In genomic region chr9:6781476-6781875, GRCh38 we compare ENCODE assay signal across 29 cellular contexts. TPM values are rescaled to one million over a fixed set of nuclear protein-coding genes. Genes with fewer than 3 reads are reported as not detected.
A peak's percentile ranks its signal among the peaks of the same experiment; 100 is the strongest.
DNase-seq lines count a peak whose midpoint lies in the region; ATAC-seq and TF ChIP-seq lines count a peak whose summit lies in the region.
"Had no signal": no experiment of that assay in that cellular context is flagged by ENCODE, and none has a peak within 500 bp of the region (broad histone marks: within the 10 kb centered on the region; RNA-seq: fewer than 3 reads in every experiment).

No MANE protein-coding gene starts in this region.

- peaks cover 67% of the 10 kb centered on the region for H3K4me1 ChIP-seq in CD8-positive, alpha-beta T cell (ENCODE audit: insufficient read depth, low read length)

- H3K4me3 Mint-ChIP-seq in CD8-positive, alpha-beta T cell = no peak overlapping the region
- H3K4me3 Mint-ChIP-seq: activated CD4-positive, alpha-beta memory T cell treated with anti-CD3 and anti-CD28 coated beads for 36 hours; CD14-positive monocyte had no signal

- no peaks in the 10 kb centered on the region for H3K27me3 Mint-ChIP-seq in CD8-positive, alpha-beta T cell (ENCODE audit: low read depth)
- H3K27me3 Mint-ChIP-seq: activated CD4-positive, alpha-beta memory T cell treated with anti-CD3 and anti-CD28 coated beads for 36 hours; activated T-helper 17 cell treated with anti-CD3 and anti-CD28 coated beads, Interleukin-2, amount 50 U/mL, for 72 hours; naive thymus-derived CD8-positive, alpha-beta T cell had no signal

- CTCF ChIA-PET in CD8-positive, alpha-beta T cell (lab: Charles Lee) = interaction anchor here (0.8 kb wide), 1 partner anchor 106 kb away, joined by 3 read pairs; no protein-coding TSS in a partner anchor

- H3K9me3 Mint-ChIP-seq in CD8-positive, alpha-beta T cell = no peaks in the 10 kb centered on the region
- H3K9me3 Mint-ChIP-seq: activated CD4-positive, alpha-beta memory T cell treated with anti-CD3 and anti-CD28 coated beads for 36 hours; activated naive CD4-positive, alpha-beta T cell treated with anti-CD3 and anti-CD28 coated beads, Interleukin-2, amount 50 U/mL, for 72 hours; activated T-helper 17 cell treated with anti-CD3 and anti-CD28 coated beads, Interleukin-2, amount 50 U/mL, for 72 hours; CD14-positive monocyte; naive thymus-derived CD8-positive, alpha-beta T cell had no signal

- DNase-seq in NCI-H748 (lab: John Stamatoyannopoulos, UW; ENCODE audit: unreplicated experiment) (peak; percentile 60), NCI-H748 treated with DMSO at 0.1 percent for 48 hours (lab: John Stamatoyannopoulos, UW) (no peak), dorsolateral prefrontal cortex (peak in 1 of 10 donors; percentile 48), left colon (no peak), H7 (no peak)
- no peak for DNase-seq in CD8-positive, alpha-beta T cell
- DNase-seq in activated naive CD4-positive, alpha-beta T cell (lab: John Stamatoyannopoulos, UW) = no peak
- DNase-seq: activated CD4-positive, alpha-beta memory T cell treated with anti-CD3 and anti-CD28 coated beads for 36 hours; activated CD4-positive, CD25-positive, alpha-beta regulatory T cell treated with anti-CD3 and anti-CD28 coated beads, Interleukin-2, amount 50 U/mL, for 72 hours; effector memory CD4-positive, alpha-beta T cell; erythroblast; GOT3; KBM-7; kidney; naive thymus-derived CD8-positive, alpha-beta T cell; NCI-H1092 treated with DMSO at 0.1 percent for 48 hours; NCI-H1930; NCI-H524; psoas muscle; Right ventricle myocardium superior; stimulated activated CD4-positive, alpha-beta T cell treated with anti-CD3 and anti-CD28 coated beads, Interleukin-15, amount 100 ng/mL, for 24 hours; stimulated activated CD4-positive, alpha-beta T cell treated with anti-CD3 and anti-CD28 coated beads, Interleukin-4, amount 100 ng/mL, for 4 hours; T-helper 2 cell; upper lobe of right lung had no signal

- H3K9me3 ChIP-seq in CD8-positive, alpha-beta T cell (ENCODE audit: low read length) = no peaks in the 10 kb centered on the region
- H3K9me3 ChIP-seq: psoas muscle, upper lobe of right lung had no signal

- H3K4me3 ChIP-seq in dorsolateral prefrontal cortex (peak overlapping the region in 8 of 59 donors; percentile 6 to 24 (median 20)), H7 (ENCODE audit: insufficient read depth, low read depth, low read length) (no peak overlapping the region)
- H3K4me3 ChIP-seq in CD8-positive, alpha-beta T cell (ENCODE audit: low read depth, low read length) = no peak overlapping the region
- H3K4me3 ChIP-seq: psoas muscle, upper lobe of right lung had no signal

- POLR2A ChIA-PET in CD8-positive, alpha-beta T cell (lab: Charles Lee) = interaction anchor here (1.0 to 1.2 kb wide), 2 partner anchors 100 to 766 kb away, joined by 3 read pairs; partner anchors contain the start of gene RANBP6

- H3K27ac ChIP-seq in dorsolateral prefrontal cortex = peak overlapping the region in 57 of 59 donors; percentile 12 to 91 (median 75)
- peak overlapping the region; percentile 59 for H3K27ac ChIP-seq in temporal lobe (ENCODE audit: low read depth, low read length)
- no peak overlapping the region for H3K27ac ChIP-seq in CD8-positive, alpha-beta T cell (ENCODE audit: low read depth, low read length)
- H3K27ac ChIP-seq: 22Rv1, psoas muscle, upper lobe of right lung had no signal

- peak; percentile 44 for ATAC-seq in left colon
- ATAC-seq in CD8-positive, alpha-beta T cell = no peak
- ATAC-seq: activated T-helper 17 cell treated with anti-CD3 and anti-CD28 coated beads, Interleukin-2, amount 50 U/mL, for 72 hours; naive thymus-derived CD8-positive, alpha-beta T cell; upper lobe of right lung had no signal

- intact Hi-C loops in dorsolateral prefrontal cortex (cut with DNase I) = loop anchor here in 1 of 2 donors (1.0 kb wide), 1 partner anchor 23 kb away; no protein-coding TSS in a partner anchor
- intact Hi-C loops in left colon (cut with DNase I, micrococcal nuclease) = no loop called here
- intact Hi-C loops in CD8-positive, alpha-beta T cell (cut with DNase I, micrococcal nuclease) = loop anchor here in 1 of 2 experiments (10.0 kb wide), 1 partner anchor 197 kb away; no protein-coding TSS in a partner anchor

- H3K36me3 Mint-ChIP-seq in CD8-positive, alpha-beta T cell = peaks cover 7% of the 10 kb centered on the region
- H3K36me3 Mint-ChIP-seq: activated CD4-positive, alpha-beta memory T cell treated with anti-CD3 and anti-CD28 coated beads for 36 hours had no signal

- H3K27ac Mint-ChIP-seq in CD8-positive, alpha-beta T cell = no peak overlapping the region
- H3K27ac Mint-ChIP-seq: activated CD4-positive, alpha-beta memory T cell treated with anti-CD3 and anti-CD28 coated beads for 36 hours; activated naive CD4-positive, alpha-beta T cell treated with anti-CD3 and anti-CD28 coated beads, Interleukin-2, amount 50 U/mL, for 72 hours; activated T-helper 17 cell treated with anti-CD3 and anti-CD28 coated beads, Interleukin-2, amount 50 U/mL, for 72 hours; CD14-positive monocyte had no signal

- TF ChIP-seq CTCF in dorsolateral prefrontal cortex (IDR thresholded peaks at IDR 0.05 in 54 of 56, conservative IDR thresholded peaks at IDR 0.05 in 2 of 56; ENCODE audit: low read depth in 1 of 56, partially characterized antibody in 56 of 56) = peak in 3 of 56 donors; percentile 5 to 27 (median 8)
- no peak for TF ChIP-seq CTCF in CD8-positive, alpha-beta T cell (IDR thresholded peaks at IDR 0.05)

- peaks cover 76% of the 10 kb centered on the region for H3K4me1 Mint-ChIP-seq in CD8-positive, alpha-beta T cell (ENCODE audit: low read depth)

- H3K36me3 ChIP-seq in CD8-positive, alpha-beta T cell (ENCODE audit: insufficient read depth, low read length) = no peaks in the 10 kb centered on the region
- H3K36me3 ChIP-seq in H7 (replicated peaks; ENCODE audit: control insufficient read depth, insufficient read depth, low read length) = no peaks in the 10 kb centered on the region
- H3K36me3 ChIP-seq: upper lobe of right lung had no signal

- H3K27me3 ChIP-seq in dorsolateral prefrontal cortex (no peaks in the 10 kb centered on the region), H7 (ENCODE audit: control insufficient read depth, insufficient read depth, low read length) (no peaks in the 10 kb centered on the region)
- no peaks in the 10 kb centered on the region for H3K27me3 ChIP-seq in CD8-positive, alpha-beta T cell (ENCODE audit: insufficient read depth, low read length)
- H3K27me3 ChIP-seq: upper lobe of right lung had no signal

RNA-seq across cellular contexts. Expression of gene KDM4C, which starts 23.7 kb away (rescaled TPM):
- total RNA-seq in dorsolateral prefrontal cortex (10 to 100 TPM; 44.2 to 96.0 (median 66.5) TPM), left colon (10 to 100 TPM; 42.3 to 55.6 TPM), temporal lobe (33.9 TPM)
- 10 to 100 TPM; 51.6 to 54.6 TPM for total RNA-seq in CD8-positive, alpha-beta T cell
- 20.9 and 29.0 TPM in 2 replicates for total RNA-seq in H7 (2014; rRNA removed; shearing (Covaris generic))
